In the genomic region with DNA sequence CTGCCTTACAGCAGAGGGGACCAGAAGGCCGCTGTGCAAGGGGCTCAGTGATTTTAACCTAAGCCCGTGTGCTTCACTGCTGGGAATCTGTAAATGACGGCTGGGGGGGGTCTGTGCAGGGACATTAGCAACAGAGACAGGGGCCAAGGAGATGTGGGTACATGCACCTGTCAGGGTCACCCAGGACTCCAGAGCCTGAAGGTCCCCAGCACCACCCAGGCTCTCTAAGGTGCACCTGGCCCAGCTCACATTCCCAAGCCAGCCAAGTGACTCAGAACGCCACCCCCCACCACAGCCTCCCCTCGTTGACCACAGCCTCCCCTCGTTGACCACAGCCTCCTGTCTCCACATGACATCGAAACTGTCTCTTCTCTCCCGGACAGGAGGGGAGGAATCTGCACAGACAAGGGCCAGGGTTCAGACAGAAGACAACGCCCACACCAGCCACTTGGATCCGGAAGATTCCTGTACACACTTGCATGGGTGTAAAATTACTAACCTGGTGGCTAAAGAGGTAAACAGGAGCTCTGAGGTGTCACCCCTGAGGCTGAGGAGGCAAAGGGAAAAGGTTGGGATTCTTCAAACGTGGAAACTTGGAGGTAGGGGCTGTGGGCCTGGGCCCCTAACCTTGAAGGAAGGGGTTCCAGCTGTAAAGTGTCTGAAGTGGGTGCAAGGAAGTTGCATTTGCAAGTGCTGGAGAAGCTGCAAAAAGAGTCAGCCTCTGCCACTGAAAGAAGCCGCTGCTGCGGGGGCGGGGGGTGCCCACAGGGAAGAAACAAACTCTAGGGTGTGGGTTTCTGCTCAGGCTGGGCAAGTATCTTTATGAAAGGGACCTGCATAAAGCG, we compare ENCODE assay signal across 10 cellular contexts. TPM values are rescaled to one million over a fixed set of nuclear protein-coding genes. Genes with fewer than 3 reads are reported as not detected.
DNase-seq lines count a peak whose midpoint lies in the region; ATAC-seq, FAIRE-seq and TF ChIP-seq lines count a peak whose summit lies in the region.
"Had no signal": no experiment of that assay in that cellular context is flagged by ENCODE, and none has a peak within 500 bp of the region (broad histone marks: within the 10 kb centered on the region; RNA-seq: fewer than 3 reads in every experiment).

No MANE protein-coding gene starts in this region.

- H3K9me3 ChIP-seq in right cardiac atrium (ENCODE audit: control insufficient read depth, low read length) = no peaks in the 10 kb centered on the region
- no peaks in the 10 kb centered on the region for H3K9me3 ChIP-seq in transverse colon

- H3K4me3 ChIP-seq in right cardiac atrium (ENCODE audit: low read length) (no peak overlapping the region), transverse colon (peak overlapping the region in 1 of 4 donors; percentile 21)

- TF ChIP-seq POLR2A in transverse colon (IDR thresholded peaks at IDR 0.05) = peak; percentile 57

- intact Hi-C loops in cardiac septum (cut with DNase I) = no loop called here
- intact Hi-C loops in right cardiac atrium (cut with DNase I) = loop anchor here in 1 of 4 donors (10.0 kb wide), 1 partner anchor 53 kb away; no protein-coding TSS in a partner anchor
- intact Hi-C loops in transverse colon (cut with DNase I; ENCODE audit: low total_unique reads) = no loop called here

- H3K4me1 ChIP-seq in right cardiac atrium (ENCODE audit: control insufficient read depth, insufficient read depth, low read length) = peaks cover 4% of the 10 kb centered on the region
- peaks cover 24 to 82% (median 59%) of the 10 kb centered on the region in 4 donors for H3K4me1 ChIP-seq in transverse colon

- H3K27me3 ChIP-seq in right cardiac atrium (ENCODE audit: control insufficient read depth, insufficient read depth) (no peaks in the 10 kb centered on the region), transverse colon (no peaks in the 10 kb centered on the region)

- no peak for TF ChIP-seq EP300 in transverse colon (IDR thresholded peaks at IDR 0.05; ENCODE audit: low read depth)

- no peak for FAIRE-seq in HTR-8/SVneo (lab: Jason Lieb, UNC)

- peak in 3 of 5 experiments; percentile 3 to 39 (median 37) for TF ChIP-seq CTCF in transverse colon (IDR thresholded peaks at IDR 0.05)

- H3K27ac ChIP-seq in right cardiac atrium (ENCODE audit: low read length) (no peak overlapping the region), transverse colon (peak overlapping the region; percentile 73 to 93 (median 84))

- no peaks in the 10 kb centered on the region for H3K36me3 ChIP-seq in transverse colon

- WGBS in right cardiac atrium = 87% methylated on average over 15 of the region's 15 CpGs
- 33 to 58% methylated on average over 5 to 15 of the region's 15 CpGs for WGBS in transverse colon (ENCODE audit: low coverage in 1 of 2), 2 donors

- ATAC-seq in right cardiac atrium = no peak

- in situ Hi-C loops in transverse colon (cut with MboI; ENCODE audit: low pct_ligation_motif_present in 1 of 4, low pct_unique_long_range_greater_than_20kb in 1 of 4, low sequenced_read_pairs in 3 of 4) = no loop called here

- peak; percentile 59 for DNase-seq in cardiac septum (ENCODE audit: low spot score)
- DNase-seq in right cardiac atrium = no peak
- peak; percentile 53 for DNase-seq in activated T-cell treated with anti-CD3 and anti-CD28 coated beads for 24 hours (ENCODE audit: low read depth)
- peak; percentile 37 for DNase-seq in mesenteric fat pad (ENCODE audit: low spot score)
- peak; percentile 78 for DNase-seq in transverse colon
- no peak for DNase-seq in NCI-H526 (lab: John Stamatoyannopoulos, UW)
- no peak for DNase-seq in DMS 273 treated with DMSO at 0.1 percent for 48 hours (lab: John Stamatoyannopoulos, UW)
- no peak for DNase-seq in HTR-8/SVneo (ENCODE audit: insufficient read length, low spot score)
- DNase-seq: DND-41 had no signal

RNA-seq across cellular contexts. Expression of gene CALML3, which starts 27.0 kb away (rescaled TPM):
- total RNA-seq in cardiac septum (not detected), right cardiac atrium (not detected), mesenteric fat pad (not detected), transverse colon (not detected)
- not detected for polyA plus RNA-seq in right cardiac atrium
- total RNA-seq: liver had no signal
- polyA plus RNA-seq: liver had no signal

RNA-seq across cellular contexts. Expression of gene CALML5, which starts 52.4 kb away (rescaled TPM):
- total RNA-seq in cardiac septum = not detected
- not detected for total RNA-seq in right cardiac atrium
- not detected for polyA plus RNA-seq in right cardiac atrium
- not detected for total RNA-seq in mesenteric fat pad
- not detected for total RNA-seq in transverse colon
- total RNA-seq: liver had no signal
- polyA plus RNA-seq: liver had no signal

Comparison
In these comparisons a context has a peak if more than half of its experiments do, and no peak if none do; other contexts are left out.
1. DNase-seq: peak in cardiac septum (single experiment), activated T-cell treated with anti-CD3 and anti-CD28 coated beads for 24 hours (single experiment), mesenteric fat pad (single experiment) and transverse colon (single experiment); none in right cardiac atrium (0 of 3), NCI-H526 (0 of 2), DMS 273 treated with DMSO at 0.1 percent for 48 hours (single experiment) and HTR-8/SVneo (single experiment).